ENCODE assay signal across 1 cellular context in genomic region chr6:131976545-131977061, GRCh38.
TF ChIP-seq lines count a peak whose summit lies in the region.

No MANE protein-coding gene starts in this region.

TF ChIP-seq in HepG2, 621 proteins besides CTCF, POLR2A, EP300 and RAD21 (continued from another document and continues in another):
- TF ChIP-seq KMT2A (CRISPR knock-in tag; IDR thresholded peaks at IDR 0.05) (no peak; the same call in 1 of the 2 replicates), JUNB (CRISPR knock-in tag; IDR thresholded peaks at IDR 0.05; ENCODE audit: borderline replicate concordance) (no peak), PITX1 (CRISPR knock-in tag; IDR thresholded peaks at IDR 0.05) (peak; percentile 69; the same call in 1 of the 2 replicates), ZBTB2 (CRISPR knock-in tag; IDR thresholded peaks at IDR 0.05; ENCODE audit: low read depth) (no peak), SYNCRIP (IDR thresholded peaks at IDR 0.05; ENCODE audit: insufficient read depth, low read depth, low read length) (no peak), CENPT (CRISPR knock-in tag; IDR thresholded peaks at IDR 0.05; ENCODE audit: low read depth) (no peak), TCF7L2 (IDR thresholded peaks at IDR 0.05; ENCODE audit: low read depth, low read length) (no peak), ZNF136 (CRISPR knock-in tag; IDR thresholded peaks at IDR 0.05; ENCODE audit: low read depth) (no peak), DR1 (CRISPR knock-in tag; IDR thresholded peaks at IDR 0.05) (no peak), SRSF4 (IDR thresholded peaks at IDR 0.05; ENCODE audit: low read depth, low read length, poor library complexity, severe bottlenecking) (no peak), NFAT5 (CRISPR knock-in tag; IDR thresholded peaks at IDR 0.05) (no peak), ZNF792 (CRISPR knock-in tag; IDR thresholded peaks at IDR 0.05) (peak; percentile 84; the same call in 1 of the 2 replicates), U2AF2 (IDR thresholded peaks at IDR 0.05; ENCODE audit: low read depth, low read length) (no peak), ZNF775 (CRISPR knock-in tag; IDR thresholded peaks at IDR 0.05; ENCODE audit: borderline replicate concordance) (no peak), CREB1 (IDR thresholded peaks at IDR 0.05) (no peak), CREB1 (CRISPR knock-in tag; IDR thresholded peaks at IDR 0.05) (peak; percentile 54; the same call in 1 of the 2 replicates), ZNF562 (CRISPR knock-in tag; IDR thresholded peaks at IDR 0.05; ENCODE audit: borderline replicate concordance) (no peak), ZNF709 (CRISPR knock-in tag; IDR thresholded peaks at IDR 0.05) (no peak; the same call in 1 of the 2 replicates), SP4 (CRISPR knock-in tag; IDR thresholded peaks at IDR 0.05) (no peak), ZNF576 (CRISPR knock-in tag; IDR thresholded peaks at IDR 0.05) (no peak), ZC3H13 (CRISPR knock-in tag; IDR thresholded peaks at IDR 0.05) (no peak), FOSL1 (CRISPR knock-in tag; IDR thresholded peaks at IDR 0.05; ENCODE audit: borderline replicate concordance) (no peak), ZNF362 (CRISPR knock-in tag; IDR thresholded peaks at IDR 0.05; ENCODE audit: borderline replicate concordance) (peak; percentile 88), ONECUT2 (CRISPR knock-in tag; IDR thresholded peaks at IDR 0.05) (no peak), HNF4G (IDR thresholded peaks at IDR 0.05; ENCODE audit: borderline replicate concordance, low read depth, low read length) (peak; percentile 83), HNF4G (CRISPR knock-in tag; IDR thresholded peaks at IDR 0.05; ENCODE audit: borderline replicate concordance, low read depth) (peak; percentile 80), ZNF710 (CRISPR knock-in tag; IDR thresholded peaks at IDR 0.05; ENCODE audit: borderline replicate concordance) (peak; percentile 91; the same call in 1 of the 2 replicates), ZNF292 (CRISPR knock-in tag; IDR thresholded peaks at IDR 0.05; ENCODE audit: borderline replicate concordance, low read depth) (peak; percentile 76; the same call in 1 of the 2 replicates), CCDC6 (CRISPR knock-in tag; IDR thresholded peaks at IDR 0.05) (0 out of 2 replicates have a peak, but pooled peaks have one; percentile 23), XBP1 (CRISPR knock-in tag; IDR thresholded peaks at IDR 0.05) (no peak), ZNF446 (CRISPR knock-in tag; IDR thresholded peaks at IDR 0.05) (no peak), ZNF883 (CRISPR knock-in tag; IDR thresholded peaks at IDR 0.05; ENCODE audit: not compliant biosample characterization) (no peak), NFIB (CRISPR knock-in tag; IDR thresholded peaks at IDR 0.05; ENCODE audit: borderline replicate concordance) (no peak), ZNF549 (CRISPR knock-in tag; IDR thresholded peaks at IDR 0.05) (no peak), FOXM1 (CRISPR knock-in tag; IDR thresholded peaks at IDR 0.05) (no peak)
- TF ChIP-seq, protein P1, sequence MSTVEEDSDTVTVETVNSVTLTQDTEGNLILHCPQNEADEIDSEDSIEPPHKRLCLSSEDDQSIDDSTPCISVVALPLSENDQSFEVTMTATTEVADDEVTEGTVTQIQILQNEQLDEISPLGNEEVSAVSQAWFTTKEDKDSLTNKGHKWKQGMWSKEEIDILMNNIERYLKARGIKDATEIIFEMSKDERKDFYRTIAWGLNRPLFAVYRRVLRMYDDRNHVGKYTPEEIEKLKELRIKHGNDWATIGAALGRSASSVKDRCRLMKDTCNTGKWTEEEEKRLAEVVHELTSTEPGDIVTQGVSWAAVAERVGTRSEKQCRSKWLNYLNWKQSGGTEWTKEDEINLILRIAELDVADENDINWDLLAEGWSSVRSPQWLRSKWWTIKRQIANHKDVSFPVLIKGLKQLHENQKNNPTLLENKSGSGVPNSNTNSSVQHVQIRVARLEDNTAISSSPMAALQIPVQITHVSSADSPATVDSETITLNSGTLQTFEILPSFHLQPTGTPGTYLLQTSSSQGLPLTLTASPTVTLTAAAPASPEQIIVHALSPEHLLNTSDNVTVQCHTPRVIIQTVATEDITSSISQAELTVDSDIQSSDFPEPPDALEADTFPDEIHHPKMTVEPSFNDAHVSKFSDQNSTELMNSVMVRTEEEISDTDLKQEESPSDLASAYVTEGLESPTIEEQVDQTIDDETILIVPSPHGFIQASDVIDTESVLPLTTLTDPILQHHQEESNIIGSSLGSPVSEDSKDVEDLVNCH (CRISPR knock-in tag; IDR thresholded peaks at IDR 0.05), result no peak
- TF ChIP-seq, protein P2, sequence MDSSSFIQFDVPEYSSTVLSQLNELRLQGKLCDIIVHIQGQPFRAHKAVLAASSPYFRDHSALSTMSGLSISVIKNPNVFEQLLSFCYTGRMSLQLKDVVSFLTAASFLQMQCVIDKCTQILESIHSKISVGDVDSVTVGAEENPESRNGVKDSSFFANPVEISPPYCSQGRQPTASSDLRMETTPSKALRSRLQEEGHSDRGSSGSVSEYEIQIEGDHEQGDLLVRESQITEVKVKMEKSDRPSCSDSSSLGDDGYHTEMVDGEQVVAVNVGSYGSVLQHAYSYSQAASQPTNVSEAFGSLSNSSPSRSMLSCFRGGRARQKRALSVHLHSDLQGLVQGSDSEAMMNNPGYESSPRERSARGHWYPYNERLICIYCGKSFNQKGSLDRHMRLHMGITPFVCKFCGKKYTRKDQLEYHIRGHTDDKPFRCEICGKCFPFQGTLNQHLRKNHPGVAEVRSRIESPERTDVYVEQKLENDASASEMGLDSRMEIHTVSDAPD (CRISPR knock-in tag; IDR thresholded peaks at IDR 0.05), result peak; percentile 49; the same call in 1 of the 2 replicates
- TF ChIP-seq, protein P3, sequence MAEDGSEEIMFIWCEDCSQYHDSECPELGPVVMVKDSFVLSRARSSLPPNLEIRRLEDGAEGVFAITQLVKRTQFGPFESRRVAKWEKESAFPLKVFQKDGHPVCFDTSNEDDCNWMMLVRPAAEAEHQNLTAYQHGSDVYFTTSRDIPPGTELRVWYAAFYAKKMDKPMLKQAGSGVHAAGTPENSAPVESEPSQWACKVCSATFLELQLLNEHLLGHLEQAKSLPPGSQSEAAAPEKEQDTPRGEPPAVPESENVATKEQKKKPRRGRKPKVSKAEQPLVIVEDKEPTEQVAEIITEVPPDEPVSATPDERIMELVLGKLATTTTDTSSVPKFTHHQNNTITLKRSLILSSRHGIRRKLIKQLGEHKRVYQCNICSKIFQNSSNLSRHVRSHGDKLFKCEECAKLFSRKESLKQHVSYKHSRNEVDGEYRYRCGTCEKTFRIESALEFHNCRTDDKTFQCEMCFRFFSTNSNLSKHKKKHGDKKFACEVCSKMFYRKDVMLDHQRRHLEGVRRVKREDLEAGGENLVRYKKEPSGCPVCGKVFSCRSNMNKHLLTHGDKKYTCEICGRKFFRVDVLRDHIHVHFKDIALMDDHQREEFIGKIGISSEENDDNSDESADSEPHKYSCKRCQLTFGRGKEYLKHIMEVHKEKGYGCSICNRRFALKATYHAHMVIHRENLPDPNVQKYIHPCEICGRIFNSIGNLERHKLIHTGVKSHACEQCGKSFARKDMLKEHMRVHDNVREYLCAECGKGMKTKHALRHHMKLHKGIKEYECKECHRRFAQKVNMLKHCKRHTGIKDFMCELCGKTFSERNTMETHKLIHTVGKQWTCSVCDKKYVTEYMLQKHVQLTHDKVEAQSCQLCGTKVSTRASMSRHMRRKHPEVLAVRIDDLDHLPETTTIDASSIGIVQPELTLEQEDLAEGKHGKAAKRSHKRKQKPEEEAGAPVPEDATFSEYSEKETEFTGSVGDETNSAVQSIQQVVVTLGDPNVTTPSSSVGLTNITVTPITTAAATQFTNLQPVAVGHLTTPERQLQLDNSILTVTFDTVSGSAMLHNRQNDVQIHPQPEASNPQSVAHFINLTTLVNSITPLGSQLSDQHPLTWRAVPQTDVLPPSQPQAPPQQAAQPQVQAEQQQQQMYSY (CRISPR knock-in tag; IDR thresholded peaks at IDR 0.05), result no peak
- TF ChIP-seq, protein P4, sequence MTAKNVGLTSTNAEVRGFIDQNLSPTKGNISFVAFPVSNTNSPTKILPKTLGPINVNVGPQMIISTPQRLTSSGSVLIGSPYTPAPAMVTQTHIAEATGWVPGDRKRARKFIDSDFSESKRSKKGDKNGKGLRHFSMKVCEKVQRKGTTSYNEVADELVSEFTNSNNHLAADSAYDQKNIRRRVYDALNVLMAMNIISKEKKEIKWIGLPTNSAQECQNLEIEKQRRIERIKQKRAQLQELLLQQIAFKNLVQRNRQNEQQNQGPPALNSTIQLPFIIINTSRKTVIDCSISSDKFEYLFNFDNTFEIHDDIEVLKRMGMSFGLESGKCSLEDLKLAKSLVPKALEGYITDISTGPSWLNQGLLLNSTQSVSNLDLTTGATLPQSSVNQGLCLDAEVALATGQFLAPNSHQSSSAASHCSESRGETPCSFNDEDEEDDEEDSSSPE (CRISPR knock-in tag; IDR thresholded peaks at IDR 0.05), result no peak
